ENCODE assay signal across 1 cellular context in the genomic region with DNA sequence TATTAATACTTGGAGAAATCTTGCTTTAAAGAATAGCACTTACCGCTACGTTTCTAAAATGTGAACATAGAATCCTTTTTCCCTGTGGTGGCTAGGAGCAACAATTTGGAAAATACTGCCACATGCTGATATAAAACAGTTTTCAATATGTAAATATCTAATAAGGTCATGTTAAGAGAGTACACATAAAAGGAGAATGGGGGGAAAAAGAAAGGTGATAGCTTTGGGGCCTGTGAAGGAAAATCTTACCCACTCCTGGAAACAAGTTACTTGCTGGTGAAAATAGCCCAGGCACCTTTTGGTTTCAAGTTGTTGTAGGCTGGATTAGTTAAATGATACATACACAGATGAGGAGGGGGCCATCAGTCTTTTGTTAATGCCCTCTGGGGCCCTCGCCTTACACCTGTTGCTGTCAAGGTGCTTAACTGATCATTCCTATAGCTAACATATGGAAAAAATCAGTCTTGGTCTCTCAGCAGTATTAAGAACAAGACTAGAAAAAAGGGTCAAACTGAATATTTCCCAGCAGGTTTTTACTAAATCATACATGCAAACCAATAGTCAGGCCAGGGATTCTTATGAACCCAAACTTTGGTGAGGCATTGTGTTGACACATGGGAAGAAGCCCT.
TF ChIP-seq lines count a peak whose summit lies in the region.

No MANE protein-coding gene starts in this region.

TF ChIP-seq in HepG2, 621 proteins besides CTCF, POLR2A, EP300 and RAD21:
- TF ChIP-seq ZNF350 (CRISPR knock-in tag; IDR thresholded peaks at IDR 0.05; ENCODE audit: borderline replicate concordance, low read depth), result no peak
- TF ChIP-seq CEBPG (CRISPR knock-in tag; IDR thresholded peaks at IDR 0.05), result 0 out of 2 replicates have a peak, but pooled peaks have one; percentile 1
